In genomic region chr18:28136071-28136470, GRCh38 we compare ENCODE assay signal across 16 cellular contexts. TPM values are rescaled to one million over a fixed set of nuclear protein-coding genes. Genes with fewer than 3 reads are reported as not detected.
A peak's percentile ranks its signal among the peaks of the same experiment; 100 is the strongest.
DNase-seq lines count a peak whose midpoint lies in the region; ATAC-seq, FAIRE-seq and TF ChIP-seq lines count a peak whose summit lies in the region.
"Had no signal": no experiment of that assay in that cellular context is flagged by ENCODE, and none has a peak within 500 bp of the region (broad histone marks: within the 10 kb centered on the region; RNA-seq: fewer than 3 reads in every experiment).

No MANE protein-coding gene starts in this region.

- ATAC-seq in PC-3 (peak; percentile 22; the same call in 1 of the 2 replicates), gastrocnemius medialis (no peak), HG03196 (IDR thresholded peaks at IDR 0.05; ENCODE audit: unreplicated experiment) (no peak)

- H3K9me1 ChIP-seq in endothelial cell of umbilical vein (replicated peaks; ENCODE audit: control insufficient read depth, extremely low read depth, insufficient read depth, low read length), result no peaks in the 10 kb centered on the region

- no peak for FAIRE-seq in endothelial cell of umbilical vein (lab: Jason Lieb, UNC)

- H3K36me3 ChIP-seq in BLaER1 (no peaks in the 10 kb centered on the region), PC-3 (ENCODE audit: low read depth, low read length) (no peaks in the 10 kb centered on the region), endothelial cell of umbilical vein (ENCODE audit: control insufficient read depth in 2 of 2, extremely low read depth in 1 of 2, insufficient read depth in 2 of 2, low read length in 2 of 2) (no peaks in the 10 kb centered on the region), gastrocnemius medialis (no peaks in the 10 kb centered on the region)

- no peaks in the 10 kb centered on the region for H3K9me3 ChIP-seq in BLaER1
- H3K9me3 ChIP-seq in PC-3 (ENCODE audit: low read length), result no peaks in the 10 kb centered on the region
- H3K9me3 ChIP-seq in endothelial cell of umbilical vein (replicated peaks; ENCODE audit: control insufficient read depth, insufficient read depth, low read length), result no peaks in the 10 kb centered on the region
- H3K9me3 ChIP-seq in gastrocnemius medialis, result no peaks in the 10 kb centered on the region
- H3K9me3 ChIP-seq: SJSA1 had no signal

- H3K4me1 ChIP-seq in BLaER1 (peaks cover 19% of the 10 kb centered on the region), PC-3 (ENCODE audit: insufficient read depth, low read length) (peaks cover 8% of the 10 kb centered on the region; the same call in 1 of the 2 replicates), endothelial cell of umbilical vein (ENCODE audit: control insufficient read depth, extremely low read depth, insufficient read depth, low read length) (peaks cover 6% of the 10 kb centered on the region), gastrocnemius medialis (no peaks in the 10 kb centered on the region)
- H3K4me1 ChIP-seq: SJSA1 had no signal

- BruUV-seq in PC-3 (replicated peaks; lab: Mats Ljungman, UMichigan) (no TSS peak), endothelial cell of umbilical vein (replicated peaks; lab: Mats Ljungman, UMichigan) (no TSS peak)

- no peak overlapping the region for H3K4me3 ChIP-seq in BLaER1
- H3K4me3 ChIP-seq in Jurkat, Clone E6-1 (ENCODE audit: low read length), result no peak overlapping the region
- no peak overlapping the region for H3K4me3 ChIP-seq in PC-3 (ENCODE audit: low read length)
- H3K4me3 ChIP-seq in endothelial cell of umbilical vein (replicated peaks in 1 of 3; ENCODE audit: insufficient read depth in 1 of 3, low read depth in 1 of 3, low read length in 3 of 3), result no peak overlapping the region
- no peak overlapping the region for H3K4me3 ChIP-seq in gastrocnemius medialis
- H3K4me3 ChIP-seq: SJSA1 had no signal

- peak; percentile 60 for DNase-seq in Jurkat, Clone E6-1 (ENCODE audit: low read depth, low spot score)
- peak; percentile 36 for DNase-seq in PC-3
- peak; percentile 18 for DNase-seq in endothelial cell of umbilical vein (ENCODE audit: low read depth, low spot score)
- DNase-seq in gastrocnemius medialis, result no peak
- DNase-seq in GOT3 (lab: John Stamatoyannopoulos, UW), result no peak
- no peak for DNase-seq in stimulated activated CD4-positive, alpha-beta T cell treated with anti-CD3 and anti-CD28 coated beads, Interleukin-2, amount 100 ng/mL, for 24 hours
- DNase-seq: C1 segment of cervical spinal cord; CD8-positive, alpha-beta memory T cell; NCI-H1417 treated with DMSO at 0.1 percent for 48 hours; NCI-H187 treated with DMSO at 0.1 percent for 48 hours; NCI-H2227 treated with DMSO at 0.1 percent for 48 hours; NCI-H524; NCI-H82 had no signal

- H3K79me2 ChIP-seq in PC-3 (ENCODE audit: low read length) (no peaks in the 10 kb centered on the region), endothelial cell of umbilical vein (ENCODE audit: control insufficient read depth, insufficient read depth, low read length) (peaks cover 14% of the 10 kb centered on the region)

- dilution Hi-C loops in endothelial cell of umbilical vein (cut with MboI; ENCODE audit: extremely low pct_ligation_motif_present, low sequenced_read_pairs), result no loop called here

- in situ Hi-C loops in gastrocnemius medialis (cut with MboI; ENCODE audit: low sequenced_read_pairs in 4 of 4), result no loop called here

- POLR2A ChIA-PET in PC-3 (lab: Charles Lee; ENCODE audit: unreplicated experiment), result no interaction called here
- POLR2A ChIA-PET in endothelial cell of umbilical vein (lab: Charles Lee), result no interaction called here

- H3K27me3 ChIP-seq in BLaER1, result no peaks in the 10 kb centered on the region
- H3K27me3 ChIP-seq in PC-3 (ENCODE audit: low read length), result no peaks in the 10 kb centered on the region
- H3K27me3 ChIP-seq in endothelial cell of umbilical vein (ENCODE audit: control insufficient read depth in 2 of 2, insufficient read depth in 2 of 2, low read length in 2 of 2), result no peaks in the 10 kb centered on the region
- no peaks in the 10 kb centered on the region for H3K27me3 ChIP-seq in gastrocnemius medialis
- H3K27me3 ChIP-seq: SJSA1 had no signal

- TF ChIP-seq CTCF in PC-3 (conservative IDR thresholded peaks at IDR 0.05; ENCODE audit: low read depth, low read length), result no peak
- TF ChIP-seq CTCF in endothelial cell of umbilical vein (IDR thresholded peaks at IDR 0.05; ENCODE audit: extremely low read depth in 1 of 2, insufficient read depth in 1 of 2, low read depth in 1 of 2, low read length in 2 of 2), result no peak
- no peak for TF ChIP-seq CTCF in gastrocnemius medialis (IDR thresholded peaks at IDR 0.05 in 4 of 5, conservative IDR thresholded peaks at IDR 0.05 in 1 of 5)

- CTCF ChIA-PET in PC-3 (lab: Charles Lee), result no interaction called here
- CTCF ChIA-PET in endothelial cell of umbilical vein (lab: Charles Lee), result no interaction called here

- H3K27ac ChIP-seq in BLaER1, result no peak overlapping the region
- no peak overlapping the region for H3K27ac ChIP-seq in PC-3 (ENCODE audit: low read length)
- no peak overlapping the region for H3K27ac ChIP-seq in endothelial cell of umbilical vein (ENCODE audit: insufficient read depth, low read depth, low read length)
- no peak overlapping the region for H3K27ac ChIP-seq in gastrocnemius medialis
- H3K27ac ChIP-seq: SJSA1 had no signal

- no peaks in the 10 kb centered on the region for H3K9me2 ChIP-seq in PC-3 (replicated peaks; ENCODE audit: low read length)

- H2AFZ ChIP-seq in PC-3 (ENCODE audit: low read length) (no peak overlapping the region), endothelial cell of umbilical vein (ENCODE audit: low read depth, low read length) (no peak overlapping the region)

- no peaks in the 10 kb centered on the region for H4K20me1 ChIP-seq in BLaER1
- H4K20me1 ChIP-seq in PC-3 (ENCODE audit: low read length), result no peaks in the 10 kb centered on the region
- peaks cover 2% of the 10 kb centered on the region for H4K20me1 ChIP-seq in endothelial cell of umbilical vein (replicated peaks; ENCODE audit: control insufficient read depth, extremely low read depth, insufficient read depth, low read length)

- H3K4me2 ChIP-seq in BLaER1 (peak overlapping the region; percentile 54), PC-3 (ENCODE audit: low read length) (no peak overlapping the region), endothelial cell of umbilical vein (ENCODE audit: insufficient read depth, low read length) (no peak overlapping the region)

- TF ChIP-seq POLR2A in endothelial cell of umbilical vein (IDR thresholded peaks at IDR 0.05; ENCODE audit: low read depth, low read length), result no peak
- TF ChIP-seq POLR2A in gastrocnemius medialis (IDR thresholded peaks at IDR 0.05), result no peak

- no peaks in the 10 kb centered on the region for H3F3A ChIP-seq in PC-3 (ENCODE audit: low read length, unreplicated experiment)

- no peak overlapping the region for H3K9ac ChIP-seq in BLaER1
- no peak overlapping the region for H3K9ac ChIP-seq in PC-3 (ENCODE audit: low read length)
- H3K9ac ChIP-seq in endothelial cell of umbilical vein (replicated peaks; ENCODE audit: extremely low read depth, insufficient read depth, low read length), result no peak overlapping the region

- intact Hi-C loops in PC-3 (cut with micrococcal nuclease), result no loop called here
- intact Hi-C loops in endothelial cell of umbilical vein (cut with micrococcal nuclease), result no loop called here
- intact Hi-C loops in gastrocnemius medialis (cut with DNase I; ENCODE audit: low total_unique reads), result no loop called here

TF ChIP-seq in endothelial cell of umbilical vein, 7 proteins besides CTCF, POLR2A, EP300 and RAD21:
- TF ChIP-seq JUN (IDR thresholded peaks at IDR 0.05; ENCODE audit: borderline replicate concordance, insufficient read depth, insufficient read length, low read depth) (no peak), POLR2AphosphoS5 (IDR thresholded peaks at IDR 0.05; ENCODE audit: insufficient read depth, low read depth, low read length) (no peak), GATA2 (IDR thresholded peaks at IDR 0.05; ENCODE audit: insufficient read depth, insufficient read length, low read depth, low read length) (peak; percentile 45), MYC (IDR thresholded peaks at IDR 0.05; ENCODE audit: low read depth, low read length) (no peak), FOS (IDR thresholded peaks at IDR 0.05; ENCODE audit: borderline replicate concordance, insufficient read depth, low read length) (no peak)
TF ChIP-seq in endothelial cell of umbilical vein: peak in this region for 1.

RNA-seq across cellular contexts. Expression of gene CDH2, which starts 40.9 kb away (rescaled TPM):
- 12.9 TPM for polyA plus RNA-seq in Jurkat, Clone E6-1 (2012; ENCODE audit: insufficient read depth, insufficient read length)
- 34.0 and 39.2 TPM in 2 replicates for total RNA-seq in PC-3 (2014; rRNA removed)
- 59.5 and 84.2 TPM in 2 replicates for total RNA-seq in endothelial cell of umbilical vein
- polyA plus RNA-seq in endothelial cell of umbilical vein, result 34.6 and 37.6 TPM in 2 replicates
- 41.3 and 43.1 TPM in 2 replicates for polyA plus RNA-seq in endothelial cell of umbilical vein (2011; cell fraction: cytosol; rRNA removed)
- 33.1 and 45.9 TPM in 2 replicates for polyA plus RNA-seq in endothelial cell of umbilical vein (2011; cell fraction: nucleus; rRNA removed)
- polyA plus RNA-seq in endothelial cell of umbilical vein (2012), result 48.2 and 91.9 TPM in 2 replicates
- polyA minus RNA-seq in endothelial cell of umbilical vein, result 108 and 120 TPM in 2 replicates
- polyA minus RNA-seq in endothelial cell of umbilical vein (2011; cell fraction: cytosol; rRNA and poly(A)+ RNA removed), result not detected
- 55.3 and 76.3 TPM in 2 replicates for polyA minus RNA-seq in endothelial cell of umbilical vein (2011; cell fraction: nucleus; rRNA and poly(A)+ RNA removed)
- under 1 TPM in 3 of 4 donors, not detected in 1; 0.38 to 0.62 (median 0.51) TPM for total RNA-seq in gastrocnemius medialis
- total RNA-seq: CD8-positive, alpha-beta memory T cell had no signal

Comparison
In these comparisons a context has a peak if more than half of its experiments do, and no peak if none do; other contexts are left out.
1. DNase-seq: peak in Jurkat, Clone E6-1 (single experiment), PC-3 (single experiment) and endothelial cell of umbilical vein (single experiment); none in gastrocnemius medialis (0 of 2), GOT3 (single experiment) and stimulated activated CD4-positive, alpha-beta T cell treated with anti-CD3 and anti-CD28 coated beads, Interleukin-2, amount 100 ng/mL, for 24 hours (0 of 2).
2. RNA of gene CDH2, which starts 40.9 kb away (total RNA-seq): 59.5 to 84.2 TPM in endothelial cell of umbilical vein and 34.0 to 39.2 TPM in PC-3; 0.38 to 0.62 TPM in gastrocnemius medialis; every median in the first group is over 10 times any median in the second.